Comparison of ENCODE assay signal across 35 cellular contexts in genomic region chr3:162612991-162613390, GRCh38.
"Had no signal": no experiment of that assay in that cellular context is flagged by ENCODE, and none has a peak within 500 bp of the region (broad histone marks: within the 10 kb centered on the region; RNA-seq: fewer than 3 reads in every experiment).

No MANE protein-coding gene starts in this region.

- H3K27me3 ChIP-seq: MG63 had no signal

- H3K9me3 ChIP-seq: MG63 had no signal

- DNase-seq: Karpas-422, Kasumi-1, MG63, MM.1S, MV-4-11, NCI-H1048, NCI-H1092, NCI-H1092 treated with DMSO at 0.1 percent for 48 hours, NCI-H1105, NCI-H1105 treated with DMSO at 0.1 percent for 48 hours, NCI-H1417, NCI-H1417 treated with DMSO at 0.1 percent for 48 hours, NCI-H1436, NCI-H1436 treated with DMSO at 0.1 percent for 48 hours, NCI-H146, NCI-H1694, NCI-H1694 treated with DMSO at 0.1 percent for 48 hours, NCI-H187, NCI-H187 treated with DMSO at 0.1 percent for 48 hours, NCI-H1930, NCI-H2029, NCI-H2029 treated with DMSO at 0.1 percent for 48 hours, NCI-H2081, NCI-H2081 treated with DMSO at 0.1 percent for 48 hours, NCI-H2107, NCI-H2171, NCI-H2171 treated with DMSO at 0.1 percent for 48 hours, NCI-H2227 treated with DMSO at 0.1 percent for 48 hours, NCI-H226, NCI-H345, NCI-H446, NCI-H446 treated with DMSO at 0.1 percent for 48 hours, NCI-H510A, NCI-H510A treated with DMSO at 0.1 percent for 48 hours had no signal

- H3K4me3 ChIP-seq: MG63 had no signal

- H3K9ac ChIP-seq: KMS-11 had no signal

- H3K4me2 ChIP-seq: KMS-11 had no signal

- H3K36me3 ChIP-seq: MG63 had no signal

- H3K27ac ChIP-seq: KMS-11 had no signal
